1 cellular context compared by ENCODE assay signal in genomic region chr12:131493068-131493826, GRCh38.
TF ChIP-seq lines count a peak whose summit lies in the region.

No MANE protein-coding gene starts in this region.

TF ChIP-seq in HCT116, 20 proteins besides CTCF, POLR2A, EP300 and RAD21 (continued from another document):
- TF ChIP-seq MAX (IDR thresholded peaks at IDR 0.05): no peak
- TF ChIP-seq YY1 (IDR thresholded peaks at IDR 0.05; ENCODE audit: extremely low read depth, insufficient replicate concordance, low read depth, low read length): no peak
- no peak for TF ChIP-seq SIN3A (IDR thresholded peaks at IDR 0.05; ENCODE audit: low read depth)
- TF ChIP-seq EGR1 (IDR thresholded peaks at IDR 0.05; ENCODE audit: low read depth): no peak
- no peak for TF ChIP-seq ZNF274 (IDR thresholded peaks at IDR 0.05; ENCODE audit: low read depth, low read length)
- no peak for TF ChIP-seq CEBPB (IDR thresholded peaks at IDR 0.05; ENCODE audit: low read depth)
- TF ChIP-seq POLR2AphosphoS5 (IDR thresholded peaks at IDR 0.05; ENCODE audit: low read depth, low read length): no peak
- no peak for TF ChIP-seq CBX3 (IDR thresholded peaks at IDR 0.05; ENCODE audit: low read depth)
- no peak for TF ChIP-seq SP1 (IDR thresholded peaks at IDR 0.05; ENCODE audit: low read depth)
TF ChIP-seq in HCT116: peak in this region for 0.
